26 cellular contexts compared by ENCODE assay signal in genomic region chr17:39531252-39531651, GRCh38.
"Had no signal": no experiment of that assay in that cellular context is flagged by ENCODE, and none has a peak within 500 bp of the region (broad histone marks: within the 10 kb centered on the region; RNA-seq: fewer than 3 reads in every experiment).

No MANE protein-coding gene starts in this region.

- ATAC-seq: gastroesophageal sphincter; naive thymus-derived CD8-positive, alpha-beta T cell; stimulated activated naive CD8-positive, alpha-beta T cell treated with anti-CD3 and anti-CD28 coated beads, Interleukin-15, Interleukin-2, amounts not matched to agents 100 U/mL and 50 U/mL, for 24 hours; T-cell had no signal

- H3K4me3 Mint-ChIP-seq: activated CD4-positive, alpha-beta memory T cell treated with anti-CD3 and anti-CD28 coated beads for 36 hours; activated CD4-positive, alpha-beta T cell treated with anti-CD3 and anti-CD28 coated beads, Interleukin-2, amount 10 ng/mL, durations not matched to agents 24 days and 14 days; activated naive CD4-positive, alpha-beta T cell treated with anti-CD3 and anti-CD28 coated beads, Interleukin-2, amount 50 U/mL, for 24 hours; activated T-cell treated with anti-CD3 and anti-CD28 coated beads, Interleukin-2, amount 50 U/mL, for 24 hours; central memory CD8-positive, alpha-beta T cell; naive thymus-derived CD8-positive, alpha-beta T cell; neural crest cell; T-cell; T-helper 2 cell treated with Interferon-gamma antibody and Interleukin-4, amounts not matched to agents 5 μg/mL and 100 μg/mL, for 36 hours had no signal

- H3K4me1 Mint-ChIP-seq: central memory CD8-positive, alpha-beta T cell; neural crest cell had no signal

- H3K4me1 ChIP-seq: vagina had no signal

- H3K27me3 Mint-ChIP-seq: activated CD4-positive, alpha-beta memory T cell treated with anti-CD3 and anti-CD28 coated beads for 36 hours; activated CD4-positive, alpha-beta T cell treated with anti-CD3 and anti-CD28 coated beads, Interleukin-2, amount 10 ng/mL, durations not matched to agents 24 days and 14 days; activated naive CD4-positive, alpha-beta T cell treated with anti-CD3 and anti-CD28 coated beads, Interleukin-2, amount 50 U/mL, for 24 hours; activated T-cell treated with anti-CD3 and anti-CD28 coated beads, Interleukin-2, amount 50 U/mL, for 24 hours; central memory CD8-positive, alpha-beta T cell; naive thymus-derived CD8-positive, alpha-beta T cell; T-cell had no signal

- H3K4me3 ChIP-seq: gastroesophageal sphincter, hepatocyte, thoracic aorta, vagina had no signal

- H3K27ac Mint-ChIP-seq: activated naive CD4-positive, alpha-beta T cell treated with anti-CD3 and anti-CD28 coated beads, Interleukin-2, amount 50 U/mL, for 24 hours; activated T-helper 2 cell treated with anti-CD3 and anti-CD28 coated beads, Interferon-gamma antibody, Interleukin-2, Interleukin-4, amounts not matched to agents 10 μg/mL and 5 μg/mL and 100 μg/mL, durations not matched to agents 14 hours and 24 hours and 36 hours; T-helper 2 cell treated with Interferon-gamma antibody and Interleukin-4, amounts not matched to agents 5 μg/mL and 100 μg/mL, for 36 hours had no signal

- DNase-seq: activated CD4-positive, alpha-beta memory T cell treated with anti-CD3 and anti-CD28 coated beads for 36 hours; activated CD4-positive, alpha-beta T cell treated with anti-CD3 and anti-CD28 coated beads, Interleukin-2, amount 10 ng/mL, durations not matched to agents 24 days and 14 days; activated CD4-positive, CD25-positive, alpha-beta regulatory T cell; activated CD8-positive, alpha-beta memory T cell treated with anti-CD3 and anti-CD28 coated beads, Interleukin-2, amount 50 U/mL, for 48 hours; activated T-cell treated with anti-CD3 and anti-CD28 coated beads, Interleukin-2, amount 50 U/mL, for 24 hours; anterior cingulate cortex; dermis blood vessel endothelial cell; effector CD8-positive, alpha-beta T cell; islet precursor cell; mesenchymal stem cell; naive thymus-derived CD8-positive, alpha-beta T cell; occipital lobe; stimulated activated CD4-positive, alpha-beta T cell treated with anti-CD3 and anti-CD28 coated beads, Interleukin-15, amount 100 ng/mL, for 24 hours; stimulated activated CD4-positive, alpha-beta T cell treated with anti-CD3 and anti-CD28 coated beads, Interleukin-2, amount 100 ng/mL, for 24 hours; stimulated activated naive CD8-positive, alpha-beta T cell treated with anti-CD3 and anti-CD28 coated beads, Interleukin-15, Interleukin-2, amounts not matched to agents 100 U/mL and 50 U/mL, for 24 hours; T-cell; trophoblast cell had no signal

- H3K9me3 Mint-ChIP-seq: activated CD4-positive, alpha-beta memory T cell treated with anti-CD3 and anti-CD28 coated beads for 36 hours; activated CD4-positive, alpha-beta T cell treated with anti-CD3 and anti-CD28 coated beads, Interleukin-2, amount 10 ng/mL, durations not matched to agents 24 days and 14 days; activated naive CD4-positive, alpha-beta T cell treated with anti-CD3 and anti-CD28 coated beads, Interleukin-2, amount 50 U/mL, for 24 hours; activated T-cell treated with anti-CD3 and anti-CD28 coated beads, Interleukin-2, amount 50 U/mL, for 24 hours; activated T-helper 2 cell treated with anti-CD3 and anti-CD28 coated beads, Interferon-gamma antibody, Interleukin-2, Interleukin-4, amounts not matched to agents 10 μg/mL and 5 μg/mL and 100 μg/mL, durations not matched to agents 14 hours and 24 hours and 36 hours; central memory CD8-positive, alpha-beta T cell; naive thymus-derived CD8-positive, alpha-beta T cell; neural crest cell; T-cell; T-helper 2 cell treated with Interferon-gamma antibody and Interleukin-4, amounts not matched to agents 5 μg/mL and 100 μg/mL, for 36 hours had no signal

- H3K9me3 ChIP-seq: gastroesophageal sphincter, thoracic aorta, vagina had no signal

- H3K27me3 ChIP-seq: gastroesophageal sphincter, hepatocyte, vagina had no signal
